ENCODE assay signal across 8 cellular contexts in genomic region chr3:72665701-72666443, GRCh38.
A peak's percentile ranks its signal among the peaks of the same experiment; 100 is the strongest.
DNase-seq lines count a peak whose midpoint lies in the region; ATAC-seq and TF ChIP-seq lines count a peak whose summit lies in the region.

No MANE protein-coding gene starts in this region.

- H3F3A ChIP-seq in neural progenitor cell (ENCODE audit: low read depth): no peaks in the 10 kb centered on the region

- H3K4me1 ChIP-seq in neural progenitor cell: peaks cover 14% of the 10 kb centered on the region

- no peaks in the 10 kb centered on the region for H3K9me3 ChIP-seq in neural progenitor cell (ENCODE audit: low read depth)

- no peaks in the 10 kb centered on the region for H3K36me3 ChIP-seq in neural progenitor cell

- H3K9ac ChIP-seq in neural progenitor cell: no peak overlapping the region

- no peaks in the 10 kb centered on the region for H3K27me3 ChIP-seq in neural progenitor cell

- in situ Hi-C loops in KBM-7 (cut with MboI; ENCODE audit: low pct_unique_long_range_greater_than_20kb, low sequenced_read_pairs): no loop called here

- H3K4me3 ChIP-seq in neural progenitor cell: no peak overlapping the region
- no peak overlapping the region for H3K4me3 ChIP-seq in lower leg skin (ENCODE audit: low read depth, poor library complexity, severe bottlenecking)

- H3K27me3 Mint-ChIP-seq in activated CD4-positive, alpha-beta T cell treated with anti-CD3 and anti-CD28 coated beads, Interleukin-2, amount 10 ng/mL, durations not matched to agents 24 days and 14 days: no peaks in the 10 kb centered on the region
- peaks cover 11% of the 10 kb centered on the region for H3K27me3 Mint-ChIP-seq in neural progenitor cell (ENCODE audit: insufficient read depth, low read depth)

- WGBS in lower leg skin, 2 donors: 59 to 82% methylated on average over 13 of the region's 13 CpGs

- no peak overlapping the region for H3K27ac Mint-ChIP-seq in activated CD4-positive, alpha-beta T cell treated with anti-CD3 and anti-CD28 coated beads, Interleukin-2, amount 10 ng/mL, durations not matched to agents 24 days and 14 days
- H3K27ac Mint-ChIP-seq in neural progenitor cell: no peak overlapping the region

- no peak for ATAC-seq in GM21390 (IDR thresholded peaks at IDR 0.05; ENCODE audit: unreplicated experiment)
- no peak for ATAC-seq in GM19035 (IDR thresholded peaks at IDR 0.05; ENCODE audit: unreplicated experiment)

- no peak overlapping the region for H2AFZ ChIP-seq in neural progenitor cell (replicated peaks)

- H3K27ac ChIP-seq in neural progenitor cell: no peak overlapping the region

- no peak for TF ChIP-seq POLR2A in lower leg skin (IDR thresholded peaks at IDR 0.05)

- peaks cover 2% of the 10 kb centered on the region for H3K4me1 Mint-ChIP-seq in activated CD4-positive, alpha-beta T cell treated with anti-CD3 and anti-CD28 coated beads, Interleukin-2, amount 10 ng/mL, durations not matched to agents 24 days and 14 days
- H3K4me1 Mint-ChIP-seq in neural progenitor cell: peaks cover 4% of the 10 kb centered on the region

- no peaks in the 10 kb centered on the region for H4K20me1 ChIP-seq in neural progenitor cell (ENCODE audit: low read depth)

- no peaks in the 10 kb centered on the region for H3K36me3 Mint-ChIP-seq in activated CD4-positive, alpha-beta T cell treated with anti-CD3 and anti-CD28 coated beads, Interleukin-2, amount 10 ng/mL, durations not matched to agents 24 days and 14 days (ENCODE audit: low read depth)
- H3K36me3 Mint-ChIP-seq in neural progenitor cell: no peaks in the 10 kb centered on the region

- peak; percentile 67 for TF ChIP-seq CTCF in neural progenitor cell (IDR thresholded peaks at IDR 0.05)
- TF ChIP-seq CTCF in lower leg skin (IDR thresholded peaks at IDR 0.05): no peak

- H3K9me3 Mint-ChIP-seq in activated CD4-positive, alpha-beta T cell treated with anti-CD3 and anti-CD28 coated beads, Interleukin-2, amount 10 ng/mL, durations not matched to agents 24 days and 14 days: no peaks in the 10 kb centered on the region
- no peaks in the 10 kb centered on the region for H3K9me3 Mint-ChIP-seq in neural progenitor cell

- H3K4me3 Mint-ChIP-seq in activated CD4-positive, alpha-beta T cell treated with anti-CD3 and anti-CD28 coated beads, Interleukin-2, amount 10 ng/mL, durations not matched to agents 24 days and 14 days: no peak overlapping the region
- H3K4me3 Mint-ChIP-seq in neural progenitor cell: no peak overlapping the region

- no peak overlapping the region for H3K4me2 ChIP-seq in neural progenitor cell

- intact Hi-C loops in activated CD4-positive, alpha-beta T cell treated with anti-CD3 and anti-CD28 coated beads, Interleukin-2, amount 10 ng/mL, durations not matched to agents 24 days and 14 days (cut with micrococcal nuclease): loop anchor here (2.0 kb wide), 1 partner anchor 157 kb away; no protein-coding TSS in a partner anchor
- intact Hi-C loops in lower leg skin (cut with DNase I; ENCODE audit: low total_unique reads): no loop called here

- no peaks in the 10 kb centered on the region for H3K79me2 ChIP-seq in neural progenitor cell (ENCODE audit: low read depth)

- DNase-seq in COLO668 (lab: John Stamatoyannopoulos, UW; ENCODE audit: unreplicated experiment): peak; percentile 22
- DNase-seq in KBM-7: peak; percentile 66
- peak; percentile 85 for DNase-seq in activated CD4-positive, alpha-beta T cell treated with anti-CD3 and anti-CD28 coated beads, Interleukin-2, amount 10 ng/mL, durations not matched to agents 24 days and 14 days
- DNase-seq in ecto neural progenitor cell (ENCODE audit: low spot score): peak; percentile 55
- DNase-seq in neural progenitor cell (ENCODE audit: low spot score): peak; percentile 54
- DNase-seq in lower leg skin (ENCODE audit: low spot score in 2 of 2): no peak

Comparison
In these comparisons a context has a peak if more than half of its experiments do, and no peak if none do; other contexts are left out.
1. DNase-seq: peak in COLO668 (single experiment), KBM-7 (single experiment), activated CD4-positive, alpha-beta T cell treated with anti-CD3 and anti-CD28 coated beads, Interleukin-2, amount 10 ng/mL, durations not matched to agents 24 days and 14 days (single experiment), ecto neural progenitor cell (single experiment) and neural progenitor cell (single experiment); none in lower leg skin (0 of 2).